In genomic region chr1:3560981-3561380, GRCh38 we compare ENCODE assay signal across 30 cellular contexts.
"Had no signal": no experiment of that assay in that cellular context is flagged by ENCODE, and none has a peak within 500 bp of the region (broad histone marks: within the 10 kb centered on the region; RNA-seq: fewer than 3 reads in every experiment).

No MANE protein-coding gene starts in this region.

- H3K36me3 Mint-ChIP-seq: activated naive CD8-positive, alpha-beta T cell had no signal

- H3K27ac Mint-ChIP-seq: activated B cell treated with CpG ODN at 0.5 μM for 24 hours; activated CD8-positive, alpha-beta T cell treated with anti-CD3 and anti-CD28 coated beads for 36 hours; activated naive CD8-positive, alpha-beta T cell; activated T-helper 17 cell treated with anti-CD3 and anti-CD28 coated beads, Interleukin-2, amount 50 U/mL, for 72 hours; effector memory CD8-positive, alpha-beta T cell; T-helper 2 cell treated with Interferon-gamma antibody and Interleukin-4, amounts not matched to agents 5 μg/mL and 100 μg/mL, for 36 hours had no signal

- H3K27ac ChIP-seq: brain microvascular endothelial cell, esophagus muscularis mucosa, foreskin keratinocyte, WERI-Rb-1 had no signal

- H3K27me3 Mint-ChIP-seq: activated CD8-positive, alpha-beta T cell treated with anti-CD3 and anti-CD28 coated beads for 36 hours; activated naive CD8-positive, alpha-beta T cell had no signal

- H3K4me3 Mint-ChIP-seq: activated B cell treated with CpG ODN at 0.5 μM for 24 hours; activated CD8-positive, alpha-beta T cell treated with anti-CD3 and anti-CD28 coated beads for 36 hours; activated naive CD8-positive, alpha-beta T cell; activated T-cell treated with anti-CD3 and anti-CD28 coated beads, Interleukin-2, amount 50 U/mL, for 4 hours; activated T-helper 17 cell treated with anti-CD3 and anti-CD28 coated beads, Interleukin-2, amount 50 U/mL, for 72 hours; effector memory CD8-positive, alpha-beta T cell; T-helper 17 cell; T-helper 2 cell treated with Interferon-gamma antibody and Interleukin-4, amounts not matched to agents 5 μg/mL and 100 μg/mL, for 36 hours had no signal

- FAIRE-seq: astrocyte, colon had no signal

- H3K4me1 Mint-ChIP-seq: activated B cell treated with CpG ODN at 0.5 μM for 24 hours; activated T-helper 17 cell treated with anti-CD3 and anti-CD28 coated beads, Interleukin-2, amount 50 U/mL, for 72 hours had no signal

- H3K9me3 ChIP-seq: esophagus muscularis mucosa had no signal

- H3K36me3 ChIP-seq: brain microvascular endothelial cell, esophagus muscularis mucosa, gastroesophageal sphincter, WERI-Rb-1 had no signal

- H3K9me3 Mint-ChIP-seq: activated CD8-positive, alpha-beta T cell treated with anti-CD3 and anti-CD28 coated beads for 36 hours; activated T-cell treated with anti-CD3 and anti-CD28 coated beads, Interleukin-2, amount 50 U/mL, for 4 hours; activated T-helper 17 cell treated with anti-CD3 and anti-CD28 coated beads, Interleukin-2, amount 50 U/mL, for 72 hours; effector memory CD8-positive, alpha-beta T cell; T-helper 2 cell treated with Interferon-gamma antibody and Interleukin-4, amounts not matched to agents 5 μg/mL and 100 μg/mL, for 36 hours had no signal

- H3K4me1 ChIP-seq: foreskin keratinocyte had no signal

- H3K4me3 ChIP-seq: esophagus muscularis mucosa, gastroesophageal sphincter had no signal

- DNase-seq: activated B cell treated with CpG ODN at 0.5 μM for 24 hours; activated CD4-positive, alpha-beta T cell treated with anti-CD3 and anti-CD28 coated beads for 48 hours; activated CD4-positive, alpha-beta T cell treated with anti-CD3 and anti-CD28 coated beads, Interleukin-2, amount 50 U/mL, for 1 hour; activated CD4-positive, alpha-beta T cell treated with anti-CD3 and anti-CD28 coated beads, Interleukin-2, amount 50 U/mL, for 48 hours; activated CD8-positive, alpha-beta memory T cell treated with anti-CD3 and anti-CD28 coated beads for 24 hours; activated CD8-positive, alpha-beta T cell treated with anti-CD3 and anti-CD28 coated beads for 36 hours; activated effector memory CD4-positive, alpha-beta T cell treated with Interleukin-2 at 50 U/mL for 16 hours; activated gamma-delta T cell treated with Interleukin-2 at 50 U/mL for 16 hours; activated naive CD4-positive, alpha-beta T cell treated with anti-CD3 and anti-CD28 coated beads, Interleukin-2, amount 50 U/mL, for 16 hours; activated naive CD4-positive, alpha-beta T cell treated with Interleukin-2 at 50 U/mL for 16 hours; activated T-cell treated with anti-CD3 and anti-CD28 coated beads, Interleukin-2, amount 50 U/mL, for 4 hours; amniotic stem cell; brain microvascular endothelial cell; cortex of kidney; dermis blood vessel endothelial cell; effector CD4-positive, alpha-beta T cell; effector memory CD8-positive, alpha-beta T cell; erythroblast; foreskin keratinocyte; T-helper 1 cell; T-helper 17 cell; T1000; WERI-Rb-1 had no signal
